In the genomic region with DNA sequence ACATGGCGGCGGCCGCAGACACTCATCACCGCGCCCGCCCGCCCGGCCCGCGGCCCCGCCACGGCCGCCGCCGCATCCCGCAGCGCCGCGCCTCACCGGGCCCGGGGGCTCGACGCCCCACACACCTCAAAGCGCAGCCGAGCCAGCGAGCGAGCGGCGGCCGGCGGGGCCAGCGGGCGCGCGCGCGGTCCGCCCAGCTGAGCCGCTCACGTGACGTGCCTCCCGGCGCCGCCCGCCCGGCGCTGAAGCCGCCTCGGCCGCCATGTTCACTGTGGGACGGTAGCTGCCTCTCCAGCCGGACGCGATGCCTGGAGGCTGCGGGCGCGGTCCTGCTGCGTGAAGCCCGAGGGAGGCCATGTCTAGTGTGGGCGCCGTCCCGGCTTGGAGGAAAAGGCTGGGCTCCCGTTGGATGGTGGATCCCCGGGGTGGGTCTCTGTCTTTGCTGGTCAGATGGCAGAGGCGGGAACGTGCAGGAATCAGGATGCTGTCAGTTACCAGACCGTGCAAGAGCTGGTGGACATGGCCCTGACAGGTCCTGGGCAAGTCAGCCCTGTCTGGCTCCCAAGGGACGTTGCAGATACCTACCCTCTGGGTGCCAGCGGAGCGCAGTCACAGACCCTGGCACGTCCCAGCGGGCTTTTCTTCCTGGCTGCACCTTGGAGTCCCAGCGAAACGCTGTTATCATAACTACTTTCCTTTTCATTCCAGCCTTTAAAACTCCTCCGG, we compare ENCODE assay signal across 8 cellular contexts. TPM values are rescaled to one million over a fixed set of nuclear protein-coding genes. Genes with fewer than 3 reads are reported as not detected.
DNase-seq lines count a peak whose midpoint lies in the region; ATAC-seq and TF ChIP-seq lines count a peak whose summit lies in the region.

A gene with protein sequence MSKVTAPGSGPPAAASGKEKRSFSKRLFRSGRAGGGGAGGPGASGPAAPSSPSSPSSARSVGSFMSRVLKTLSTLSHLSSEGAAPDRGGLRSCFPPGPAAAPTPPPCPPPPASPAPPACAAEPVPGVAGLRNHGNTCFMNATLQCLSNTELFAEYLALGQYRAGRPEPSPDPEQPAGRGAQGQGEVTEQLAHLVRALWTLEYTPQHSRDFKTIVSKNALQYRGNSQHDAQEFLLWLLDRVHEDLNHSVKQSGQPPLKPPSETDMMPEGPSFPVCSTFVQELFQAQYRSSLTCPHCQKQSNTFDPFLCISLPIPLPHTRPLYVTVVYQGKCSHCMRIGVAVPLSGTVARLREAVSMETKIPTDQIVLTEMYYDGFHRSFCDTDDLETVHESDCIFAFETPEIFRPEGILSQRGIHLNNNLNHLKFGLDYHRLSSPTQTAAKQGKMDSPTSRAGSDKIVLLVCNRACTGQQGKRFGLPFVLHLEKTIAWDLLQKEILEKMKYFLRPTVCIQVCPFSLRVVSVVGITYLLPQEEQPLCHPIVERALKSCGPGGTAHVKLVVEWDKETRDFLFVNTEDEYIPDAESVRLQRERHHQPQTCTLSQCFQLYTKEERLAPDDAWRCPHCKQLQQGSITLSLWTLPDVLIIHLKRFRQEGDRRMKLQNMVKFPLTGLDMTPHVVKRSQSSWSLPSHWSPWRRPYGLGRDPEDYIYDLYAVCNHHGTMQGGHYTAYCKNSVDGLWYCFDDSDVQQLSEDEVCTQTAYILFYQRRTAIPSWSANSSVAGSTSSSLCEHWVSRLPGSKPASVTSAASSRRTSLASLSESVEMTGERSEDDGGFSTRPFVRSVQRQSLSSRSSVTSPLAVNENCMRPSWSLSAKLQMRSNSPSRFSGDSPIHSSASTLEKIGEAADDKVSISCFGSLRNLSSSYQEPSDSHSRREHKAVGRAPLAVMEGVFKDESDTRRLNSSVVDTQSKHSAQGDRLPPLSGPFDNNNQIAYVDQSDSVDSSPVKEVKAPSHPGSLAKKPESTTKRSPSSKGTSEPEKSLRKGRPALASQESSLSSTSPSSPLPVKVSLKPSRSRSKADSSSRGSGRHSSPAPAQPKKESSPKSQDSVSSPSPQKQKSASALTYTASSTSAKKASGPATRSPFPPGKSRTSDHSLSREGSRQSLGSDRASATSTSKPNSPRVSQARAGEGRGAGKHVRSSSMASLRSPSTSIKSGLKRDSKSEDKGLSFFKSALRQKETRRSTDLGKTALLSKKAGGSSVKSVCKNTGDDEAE (N-terminal part only) (minus strand): TSS at position 186 of the 726 bp plus-strand sequence. CDS start 182 bp downstream, at position 4.

- POLR2A ChIA-PET in PC-3 (lab: Charles Lee; ENCODE audit: unreplicated experiment) = no interaction called here

- intact Hi-C loops in PC-3 (cut with micrococcal nuclease) = no loop called here

- H3K36me3 ChIP-seq in PC-3 (ENCODE audit: low read depth, low read length) = no peaks in the 10 kb centered on the region

- H3K27me3 Mint-ChIP-seq in activated T-cell treated with anti-CD3 and anti-CD28 coated beads, Interleukin-2, amount 50 U/mL, for 24 hours = peaks cover 5% of the 10 kb centered on the region

- DNase-seq in DMS53 (lab: John Stamatoyannopoulos, UW) (peak; percentile 98), KBM-7 (peak; percentile 91), PC-3 (peak; percentile 93), erythroblast (lab: John Stamatoyannopoulos, UW) (peak; percentile 92 to 95), mucosa of gallbladder (ENCODE audit: low spot score) (peak; percentile 95)
- DNase-seq in activated T-cell treated with anti-CD3 and anti-CD28 coated beads, Interleukin-2, amount 50 U/mL, for 24 hours = peak; percentile 92
- peak; percentile 74 to 80 for DNase-seq in stimulated activated CD8-positive, alpha-beta memory T cell treated with anti-CD3 and anti-CD28 coated beads, Interleukin-4, amount 100 ng/mL, for 1 hour (ENCODE audit: low read depth in 2 of 2, low spot score in 1 of 2)

- peak; percentile 36 for TF ChIP-seq POLR2A in erythroblast (IDR thresholded peaks at IDR 0.05; ENCODE audit: low read length)

- CTCF ChIA-PET in PC-3 (lab: Charles Lee) = interaction anchor here (0.6 kb wide), 1 partner anchor 23 kb away, joined by 5 read pairs; no protein-coding TSS in a partner anchor

- no peaks in the 10 kb centered on the region for H3F3A ChIP-seq in PC-3 (ENCODE audit: low read length, unreplicated experiment)

- no TSS peak for BruUV-seq in PC-3 (replicated peaks; lab: Mats Ljungman, UMichigan)

- no peaks in the 10 kb centered on the region for H3K9me3 ChIP-seq in PC-3 (ENCODE audit: low read length)

- in situ Hi-C loops in KBM-7 (cut with MboI; ENCODE audit: low pct_unique_long_range_greater_than_20kb, low sequenced_read_pairs) = no loop called here

- peak; percentile 91 for ATAC-seq in GM21737 (IDR thresholded peaks at IDR 0.05; ENCODE audit: unreplicated experiment)
- peak; percentile 91 for ATAC-seq in PC-3

- peak within 1 kb of the TSS; percentile 88 for H3K4me3 Mint-ChIP-seq in activated T-cell treated with anti-CD3 and anti-CD28 coated beads, Interleukin-2, amount 50 U/mL, for 24 hours

- peaks cover 33% of the 10 kb centered on the region for H3K4me1 Mint-ChIP-seq in activated T-cell treated with anti-CD3 and anti-CD28 coated beads, Interleukin-2, amount 50 U/mL, for 24 hours (ENCODE audit: low read depth)

- no peaks in the 10 kb centered on the region for H4K20me1 ChIP-seq in PC-3 (ENCODE audit: low read length)

- peak within 1 kb of the TSS; percentile 83 for H3K4me3 ChIP-seq in PC-3 (ENCODE audit: low read length)

- H3K4me2 ChIP-seq in PC-3 (ENCODE audit: low read length) = peak within 1 kb of the TSS; percentile 97

- no peak for TF ChIP-seq CTCF in PC-3 (conservative IDR thresholded peaks at IDR 0.05; ENCODE audit: low read depth, low read length)

- peaks cover 15% of the 10 kb centered on the region for H3K36me3 Mint-ChIP-seq in activated T-cell treated with anti-CD3 and anti-CD28 coated beads, Interleukin-2, amount 50 U/mL, for 24 hours (ENCODE audit: low read depth)

- no peaks in the 10 kb centered on the region for H3K9me3 Mint-ChIP-seq in activated T-cell treated with anti-CD3 and anti-CD28 coated beads, Interleukin-2, amount 50 U/mL, for 24 hours

- H3K79me2 ChIP-seq in PC-3 (ENCODE audit: low read length) = peaks cover 35% of the 10 kb centered on the region

- H3K4me1 ChIP-seq in PC-3 (ENCODE audit: insufficient read depth, low read length) = peaks cover 27% of the 10 kb centered on the region

- H3K9ac ChIP-seq in PC-3 (ENCODE audit: low read length) = peak within 1 kb of the TSS; percentile 75

- peak within 1 kb of the TSS; percentile 98 for H2AFZ ChIP-seq in PC-3 (ENCODE audit: low read length)

- H3K27me3 ChIP-seq in PC-3 (ENCODE audit: low read length) = no peaks in the 10 kb centered on the region

- H3K27ac Mint-ChIP-seq in activated T-cell treated with anti-CD3 and anti-CD28 coated beads, Interleukin-2, amount 50 U/mL, for 24 hours = peak within 1 kb of the TSS; percentile 91

- no peaks in the 10 kb centered on the region for H3K9me2 ChIP-seq in PC-3 (replicated peaks; ENCODE audit: low read length)

- peak within 1 kb of the TSS; percentile 8; the same call in 1 of the 2 replicates for H3K27ac ChIP-seq in PC-3 (ENCODE audit: low read length)

RNA-seq across cellular contexts. Expression of the gene that starts here (rescaled TPM):
- total RNA-seq in PC-3 (2014; rRNA removed) (6.7 and 7.8 TPM in 2 replicates), mucosa of gallbladder (6.6 TPM)

Comparison
In these comparisons a context has a peak if more than half of its experiments do, and no peak if none do; other contexts are left out.
1. Peak in every context shown above with its lines: DNase-seq, ATAC-seq, H3K4me3 ChIP-seq and H3K27ac ChIP-seq.